8 cellular contexts compared by ENCODE assay signal in the genomic region with DNA sequence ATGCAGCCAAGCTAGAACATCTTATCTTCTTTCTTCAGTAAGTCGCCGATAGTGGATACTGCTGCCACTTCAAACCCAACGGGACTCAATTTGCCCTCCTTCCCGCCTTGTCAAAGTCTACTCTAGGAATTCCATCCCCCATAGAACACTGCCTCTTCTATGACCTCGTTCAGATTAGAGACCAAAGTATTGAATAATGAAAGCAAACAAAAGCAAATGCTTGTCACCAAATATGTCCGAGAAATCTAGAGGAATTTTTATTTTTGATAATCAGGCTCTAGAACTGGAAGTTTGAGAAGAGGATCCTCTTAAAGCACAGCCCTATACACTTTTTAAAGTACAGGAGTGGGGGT. TPM values are rescaled to one million over a fixed set of nuclear protein-coding genes. Genes with fewer than 3 reads are reported as not detected.
DNase-seq lines count a peak whose midpoint lies in the region; ATAC-seq and TF ChIP-seq lines count a peak whose summit lies in the region.

No MANE protein-coding gene starts in this region.

- peak overlapping the region; percentile 73 to 92 for H3K27ac ChIP-seq in testis

- no peaks in the 10 kb centered on the region for H3K9me3 ChIP-seq in testis

- H3K9me3 Mint-ChIP-seq in activated T-cell treated with anti-CD3 and anti-CD28 coated beads, Interleukin-2, amount 50 U/mL, for 24 hours: no peaks in the 10 kb centered on the region
- no peaks in the 10 kb centered on the region for H3K9me3 Mint-ChIP-seq in activated naive CD8-positive, alpha-beta T cell (ENCODE audit: low read depth)

- no peaks in the 10 kb centered on the region for H3K36me3 ChIP-seq in testis (ENCODE audit: low read depth, missing control alignments)

- DNase-seq in activated T-cell treated with anti-CD3 and anti-CD28 coated beads, Interleukin-2, amount 50 U/mL, for 24 hours: no peak
- no peak for DNase-seq in activated T-cell treated with anti-CD3 and anti-CD28 coated beads, Interleukin-2, amount 50 U/mL, for 1 hour
- DNase-seq in iris pigment epithelial cell (ENCODE audit: low read depth) (peak; percentile 20), testis (no peak)
- DNase-seq in stimulated activated CD4-positive, alpha-beta T cell treated with anti-CD3 and anti-CD28 coated beads, Interleukin-2, amount 100 ng/mL, for 24 hours: no peak

- ATAC-seq in GM19452 (IDR thresholded peaks at IDR 0.05; ENCODE audit: unreplicated experiment) (no peak), GM18517 (IDR thresholded peaks at IDR 0.05; ENCODE audit: unreplicated experiment) (no peak)

- no peaks in the 10 kb centered on the region for H3K27me3 ChIP-seq in testis

- peaks cover 67% of the 10 kb centered on the region for H3K4me1 Mint-ChIP-seq in activated T-cell treated with anti-CD3 and anti-CD28 coated beads, Interleukin-2, amount 50 U/mL, for 24 hours (ENCODE audit: low read depth)
- H3K4me1 Mint-ChIP-seq in activated naive CD8-positive, alpha-beta T cell (ENCODE audit: low read depth): peaks cover 66% of the 10 kb centered on the region

- peaks cover 71% of the 10 kb centered on the region for H3K36me3 Mint-ChIP-seq in activated T-cell treated with anti-CD3 and anti-CD28 coated beads, Interleukin-2, amount 50 U/mL, for 24 hours (ENCODE audit: low read depth)
- peaks cover 4% of the 10 kb centered on the region for H3K36me3 Mint-ChIP-seq in activated naive CD8-positive, alpha-beta T cell

- TF ChIP-seq POLR2A in testis (IDR thresholded peaks at IDR 0.05): no peak

- H3K4me1 ChIP-seq in testis: peaks cover 15% of the 10 kb centered on the region

- H3K27ac Mint-ChIP-seq in activated T-cell treated with anti-CD3 and anti-CD28 coated beads, Interleukin-2, amount 50 U/mL, for 24 hours: peak overlapping the region; percentile 79
- H3K27ac Mint-ChIP-seq in activated naive CD8-positive, alpha-beta T cell: peak overlapping the region; percentile 81

- H3K4me3 ChIP-seq in testis: peak overlapping the region; percentile 92 to 98

- peak overlapping the region; percentile 85 for H3K4me3 Mint-ChIP-seq in activated T-cell treated with anti-CD3 and anti-CD28 coated beads, Interleukin-2, amount 50 U/mL, for 24 hours
- peak overlapping the region; percentile 97 for H3K4me3 Mint-ChIP-seq in activated naive CD8-positive, alpha-beta T cell

- no peak for TF ChIP-seq CTCF in testis (IDR thresholded peaks at IDR 0.05)

- no peaks in the 10 kb centered on the region for H3K27me3 Mint-ChIP-seq in activated T-cell treated with anti-CD3 and anti-CD28 coated beads, Interleukin-2, amount 50 U/mL, for 24 hours
- no peaks in the 10 kb centered on the region for H3K27me3 Mint-ChIP-seq in activated naive CD8-positive, alpha-beta T cell

- intact Hi-C loops in testis (cut with DNase I; ENCODE audit: low total_unique reads): no loop called here

- 2 to 3% methylated on average over 6 of the region's 6 CpGs for WGBS in testis, 2 donors

RNA-seq across cellular contexts. Expression of gene RRAGC, which starts 0.9 kb away (rescaled TPM):
- total RNA-seq in testis: 10 to 100 TPM; 25.2 to 29.5 TPM
- polyA plus RNA-seq in testis (ENCODE audit: insufficient read depth, low read depth, low replicate concordance): 40.3 TPM

RNA-seq across cellular contexts. Expression of gene MYCBP, which starts 12.7 kb away (rescaled TPM):
- 10 to 100 TPM; 18.5 to 24.3 TPM for total RNA-seq in testis
- 53.0 TPM for polyA plus RNA-seq in testis (ENCODE audit: insufficient read depth, low read depth, low replicate concordance)

RNA-seq across cellular contexts. Expression of gene GJA9, which starts 20.9 kb away (rescaled TPM):
- total RNA-seq in testis: 1 to 10 TPM in 1 of 2 donors, under 1 TPM in 1; 0.19 to 1.0 TPM
- 3.4 TPM for polyA plus RNA-seq in testis (ENCODE audit: insufficient read depth, low read depth, low replicate concordance)
